20 cellular contexts compared by ENCODE assay signal in genomic region chr14:81281317-81281716, GRCh38.
DNase-seq lines count a peak whose midpoint lies in the region; ATAC-seq, FAIRE-seq and TF ChIP-seq lines count a peak whose summit lies in the region.
"Had no signal": no experiment of that assay in that cellular context is flagged by ENCODE, and none has a peak within 500 bp of the region (broad histone marks: within the 10 kb centered on the region; RNA-seq: fewer than 3 reads in every experiment).

No MANE protein-coding gene starts in this region.

- H3K9ac ChIP-seq in HUES64 (ENCODE audit: low read depth, low read length), result no peak overlapping the region
- H3K9ac ChIP-seq in trophoblast cell (ENCODE audit: low read length), result no peak overlapping the region
- H3K9ac ChIP-seq in HepG2 (ENCODE audit: insufficient read depth, low read depth, low read length), result no peak overlapping the region
- H3K9ac ChIP-seq in colonic mucosa (ENCODE audit: low read depth in 2 of 2, low read length in 2 of 2), result no peak overlapping the region
- H3K9ac ChIP-seq: BLaER1 treated with 17β-estradiol and CSF1 and Interleukin-3, amounts not matched to agents 10 nM and 100 nM had no signal

- no peak overlapping the region for H3K4ac ChIP-seq in trophoblast cell (ENCODE audit: low read depth, low read length)

- POLR2A ChIA-PET in HepG2 (lab: Yijun Ruan, JAX), result no interaction called here

- no peak for TF ChIP-seq CTCF in esophagus muscularis mucosa (IDR thresholded peaks at IDR 0.05)
- no peak for TF ChIP-seq CTCF in HepG2 (CRISPR knock-in tag; IDR thresholded peaks at IDR 0.05)
- TF ChIP-seq CTCF in colonic mucosa (IDR thresholded peaks at IDR 0.05), result no peak

- no peak overlapping the region for H4K91ac ChIP-seq in trophoblast cell (ENCODE audit: low read depth, low read length)

- TF ChIP-seq POLR2A in esophagus muscularis mucosa (IDR thresholded peaks at IDR 0.05; ENCODE audit: low read depth) (no peak), HepG2 (IDR thresholded peaks at IDR 0.05; ENCODE audit: insufficient read depth in 1 of 2, low read depth in 2 of 2, low read length in 2 of 2) (no peak)

- no peak overlapping the region for H2AFZ ChIP-seq in trophoblast cell (ENCODE audit: insufficient read depth, low read length, poor library complexity)
- H2AFZ ChIP-seq in HepG2 (ENCODE audit: low read length), result no peak overlapping the region

- no peak for FAIRE-seq in HepG2 (lab: Jason Lieb, UNC)
- FAIRE-seq: G401.6, GM12892, GM18507, H1 had no signal

- no peak for TF ChIP-seq RAD21 in HepG2 (CRISPR knock-in tag; IDR thresholded peaks at IDR 0.05)

- ATAC-seq in HepG2, result no peak
- no peak for ATAC-seq in HG03025 (IDR thresholded peaks at IDR 0.05; ENCODE audit: low FRiP score, unreplicated experiment)
- no peak for ATAC-seq in GM21528 (IDR thresholded peaks at IDR 0.05; ENCODE audit: low FRiP score, unreplicated experiment)
- ATAC-seq: CD8-positive, alpha-beta T cell had no signal

- H3K36me3 ChIP-seq in HUES64 (ENCODE audit: insufficient read depth, low read length), result peaks cover 22% of the 10 kb centered on the region; the same call in 1 of the 2 replicates
- H3K36me3 ChIP-seq in esophagus muscularis mucosa, result no peaks in the 10 kb centered on the region
- H3K36me3 ChIP-seq in trophoblast cell (ENCODE audit: control insufficient read depth in 1 of 2, insufficient read depth in 2 of 2, low read length in 2 of 2), result peaks cover 12 to 21% of the 10 kb centered on the region in 2 experiments
- H3K36me3 ChIP-seq in HepG2 (replicated peaks in 1 of 2; ENCODE audit: control insufficient read depth in 1 of 2, insufficient read depth in 2 of 2, low read length in 2 of 2), result no peaks in the 10 kb centered on the region; a peak in 1 of 5 replicates
- no peaks in the 10 kb centered on the region for H3K36me3 ChIP-seq in colonic mucosa
- H3K36me3 ChIP-seq: BLaER1 treated with 17β-estradiol and CSF1 and Interleukin-3, amounts not matched to agents 10 nM and 100 nM had no signal

- H4K12ac ChIP-seq in trophoblast cell (ENCODE audit: low read depth, low read length), result no peak overlapping the region

- H4K8ac ChIP-seq in trophoblast cell (ENCODE audit: low read depth, low read length), result no peak overlapping the region

- no peak overlapping the region for H3K14ac ChIP-seq in trophoblast cell (ENCODE audit: low read length)

- no peak overlapping the region for H2AK5ac ChIP-seq in trophoblast cell (ENCODE audit: low read length)

- H3K27ac ChIP-seq in HUES64 (ENCODE audit: low read depth, low read length) (peak overlapping the region; percentile 40; the same call in 1 of the 2 replicates), esophagus muscularis mucosa (replicated peaks in 1 of 4) (no peak overlapping the region), trophoblast cell (ENCODE audit: low read depth, low read length) (no peak overlapping the region), HepG2 (ENCODE audit: extremely low read length, insufficient read depth, low read length) (no peak overlapping the region), colonic mucosa (no peak overlapping the region)
- H3K27ac ChIP-seq: BLaER1 treated with 17β-estradiol and CSF1 and Interleukin-3, amounts not matched to agents 10 nM and 100 nM had no signal

- H3K4me1 ChIP-seq in HUES64 (ENCODE audit: insufficient read depth, low read length) (peaks cover 28% of the 10 kb centered on the region), esophagus muscularis mucosa (no peaks in the 10 kb centered on the region), trophoblast cell (ENCODE audit: control insufficient read depth in 1 of 2, insufficient read depth in 2 of 2, low read length in 2 of 2) (peaks cover 5 to 8% of the 10 kb centered on the region in 2 experiments), HepG2 (ENCODE audit: insufficient read depth, low read length) (peaks cover 9% of the 10 kb centered on the region), colonic mucosa (no peaks in the 10 kb centered on the region)

- H3K9me3 ChIP-seq in HUES64 (ENCODE audit: insufficient read depth, low read depth, low read length), result no peaks in the 10 kb centered on the region
- no peaks in the 10 kb centered on the region for H3K9me3 ChIP-seq in esophagus muscularis mucosa
- no peaks in the 10 kb centered on the region for H3K9me3 ChIP-seq in trophoblast cell (ENCODE audit: insufficient read depth, low read depth, low read length)
- H3K9me3 ChIP-seq in HepG2 (ENCODE audit: low read length), result no peaks in the 10 kb centered on the region
- no peaks in the 10 kb centered on the region for H3K9me3 ChIP-seq in colonic mucosa
- H3K9me3 ChIP-seq: BLaER1 treated with 17β-estradiol and CSF1 and Interleukin-3, amounts not matched to agents 10 nM and 100 nM; HAP-1 had no signal

- H3K18ac ChIP-seq in trophoblast cell (ENCODE audit: low read length), result no peak overlapping the region

- H3K27me3 ChIP-seq in HUES64 (ENCODE audit: insufficient read depth, low read length) (no peaks in the 10 kb centered on the region), esophagus muscularis mucosa (no peaks in the 10 kb centered on the region), trophoblast cell (ENCODE audit: insufficient read depth, low read length) (no peaks in the 10 kb centered on the region), HepG2 (ENCODE audit: control insufficient read depth in 1 of 2, insufficient read depth in 2 of 2, low read length in 2 of 2) (no peaks in the 10 kb centered on the region), colonic mucosa (no peaks in the 10 kb centered on the region)

- TF ChIP-seq EP300 in esophagus muscularis mucosa (IDR thresholded peaks at IDR 0.05) (no peak), HepG2 (IDR thresholded peaks at IDR 0.05; ENCODE audit: low read depth in 2 of 2, low read length in 2 of 2) (no peak), HepG2 (CRISPR knock-in tag; IDR thresholded peaks at IDR 0.05; ENCODE audit: borderline replicate concordance) (no peak)

- H3K4me2 ChIP-seq in trophoblast cell (ENCODE audit: low read length), result no peak overlapping the region
- no peak overlapping the region for H3K4me2 ChIP-seq in HepG2 (ENCODE audit: low read depth, low read length)
- H3K4me2 ChIP-seq: BLaER1 treated with 17β-estradiol and CSF1 and Interleukin-3, amounts not matched to agents 10 nM and 100 nM had no signal

- no peak overlapping the region for H2BK5ac ChIP-seq in trophoblast cell (ENCODE audit: low read depth, low read length, poor library complexity)

- peak overlapping the region; percentile 52 for H3K23ac ChIP-seq in trophoblast cell (ENCODE audit: low read length)

- H3K4me3 ChIP-seq in HUES64 (ENCODE audit: low read length) (no peak overlapping the region), esophagus muscularis mucosa (no peak overlapping the region), trophoblast cell (ENCODE audit: low read depth, low read length) (no peak overlapping the region), HepG2 (replicated peaks in 1 of 3; ENCODE audit: insufficient read depth in 1 of 3, low read depth in 2 of 3, low read length in 3 of 3) (no peak overlapping the region), colonic mucosa (no peak overlapping the region)
- H3K4me3 ChIP-seq: BLaER1 treated with 17β-estradiol and CSF1 and Interleukin-3, amounts not matched to agents 10 nM and 100 nM; HAP-1 had no signal

- CTCF ChIA-PET in HepG2 (lab: Yijun Ruan, JAX; ENCODE audit: low intra/inter-chr PET ratio, low total read pairs), result no interaction called here

- peak; percentile 12 for DNase-seq in G401 (ENCODE audit: low spot score)
- peak; percentile 12 for DNase-seq in esophagus muscularis mucosa (ENCODE audit: extremely low spot score)
- no peak for DNase-seq in trophoblast cell
- DNase-seq in HepG2 (ENCODE audit: low spot score), result no peak
- no peak for DNase-seq in colonic mucosa
- DNase-seq: 8988T; Calu3; CD8-positive, alpha-beta T cell; DND-41; EL; KG1 had no signal

- 68% methylated on average over 1 of the region's 1 CpG for WGBS in HUES64
- WGBS in esophagus muscularis mucosa, result 74% methylated on average over 1 of the region's 1 CpG
- WGBS in trophoblast cell (ENCODE audit: extremely low coverage, insufficient coverage, insufficient read length), result no CpG with 5 or more reads among the region's 1 CpG
- 100% methylated on average over 1 of the region's 1 CpG for WGBS in HepG2 (ENCODE audit: low lambda C conversion rate)

- in situ Hi-C loops in G401 (cut with HindIII; ENCODE audit: low sequenced_read_pairs) (no loop called here), HepG2 (cut with HindIII; ENCODE audit: extremely low pct_ligation_motif_present, low pct_unique_long_range_greater_than_20kb) (no loop called here)

- H3K79me1 ChIP-seq in trophoblast cell (ENCODE audit: low read length), result no peaks in the 10 kb centered on the region

- intact Hi-C loops in esophagus muscularis mucosa (cut with DNase I) (no loop called here), HepG2 (cut with micrococcal nuclease; ENCODE audit: unreplicated experiment) (no loop called here), colonic mucosa (cut with DNase I) (no loop called here)

- H2BK12ac ChIP-seq in trophoblast cell (ENCODE audit: low read length), result no peak overlapping the region

- H3K79me2 ChIP-seq in trophoblast cell (ENCODE audit: control insufficient read depth, insufficient read depth, low read length, poor library complexity), result no peaks in the 10 kb centered on the region
- no peaks in the 10 kb centered on the region for H3K79me2 ChIP-seq in HepG2 (ENCODE audit: insufficient read depth, low read length)

- no peaks in the 10 kb centered on the region for H4K20me1 ChIP-seq in HepG2 (ENCODE audit: insufficient read depth, low read length)
- H4K20me1 ChIP-seq: BLaER1 treated with 17β-estradiol and CSF1 and Interleukin-3, amounts not matched to agents 10 nM and 100 nM had no signal

- no TSS peak for BruUV-seq in HepG2 (replicated peaks; lab: Mats Ljungman, UMichigan)

- H2BK120ac ChIP-seq in trophoblast cell (ENCODE audit: insufficient read depth, low read length, poor library complexity), result no peak overlapping the region

TF ChIP-seq in HepG2, 621 proteins besides CTCF, POLR2A, EP300 and RAD21:
- no peak for TF ChIP-seq ZNF703 (CRISPR knock-in tag; IDR thresholded peaks at IDR 0.05; ENCODE audit: borderline replicate concordance)
- no peak for TF ChIP-seq RFX3 (CRISPR knock-in tag; IDR thresholded peaks at IDR 0.05)
- TF ChIP-seq ZNF331 (CRISPR knock-in tag; IDR thresholded peaks at IDR 0.05), result no peak
- TF ChIP-seq NFYC (CRISPR knock-in tag; IDR thresholded peaks at IDR 0.05), result no peak
- no peak for TF ChIP-seq ZNF850 (CRISPR knock-in tag; conservative IDR thresholded peaks at IDR 0.05)
- TF ChIP-seq ZNF550 (CRISPR knock-in tag; IDR thresholded peaks at IDR 0.05; ENCODE audit: borderline replicate concordance), result no peak
- no peak for TF ChIP-seq ZNF3 (CRISPR knock-in tag; IDR thresholded peaks at IDR 0.05)
- no peak for TF ChIP-seq ETV6 (CRISPR knock-in tag; conservative IDR thresholded peaks at IDR 0.05)

Comparison
In these comparisons a context has a peak if more than half of its experiments do, and no peak if none do; other contexts are left out.
1. DNase-seq: peak in G401 (single experiment) and esophagus muscularis mucosa (single experiment); none in trophoblast cell (0 of 2), HepG2 (single experiment) and colonic mucosa (single experiment).